ENCODE assay signal across 20 cellular contexts in the genomic region with DNA sequence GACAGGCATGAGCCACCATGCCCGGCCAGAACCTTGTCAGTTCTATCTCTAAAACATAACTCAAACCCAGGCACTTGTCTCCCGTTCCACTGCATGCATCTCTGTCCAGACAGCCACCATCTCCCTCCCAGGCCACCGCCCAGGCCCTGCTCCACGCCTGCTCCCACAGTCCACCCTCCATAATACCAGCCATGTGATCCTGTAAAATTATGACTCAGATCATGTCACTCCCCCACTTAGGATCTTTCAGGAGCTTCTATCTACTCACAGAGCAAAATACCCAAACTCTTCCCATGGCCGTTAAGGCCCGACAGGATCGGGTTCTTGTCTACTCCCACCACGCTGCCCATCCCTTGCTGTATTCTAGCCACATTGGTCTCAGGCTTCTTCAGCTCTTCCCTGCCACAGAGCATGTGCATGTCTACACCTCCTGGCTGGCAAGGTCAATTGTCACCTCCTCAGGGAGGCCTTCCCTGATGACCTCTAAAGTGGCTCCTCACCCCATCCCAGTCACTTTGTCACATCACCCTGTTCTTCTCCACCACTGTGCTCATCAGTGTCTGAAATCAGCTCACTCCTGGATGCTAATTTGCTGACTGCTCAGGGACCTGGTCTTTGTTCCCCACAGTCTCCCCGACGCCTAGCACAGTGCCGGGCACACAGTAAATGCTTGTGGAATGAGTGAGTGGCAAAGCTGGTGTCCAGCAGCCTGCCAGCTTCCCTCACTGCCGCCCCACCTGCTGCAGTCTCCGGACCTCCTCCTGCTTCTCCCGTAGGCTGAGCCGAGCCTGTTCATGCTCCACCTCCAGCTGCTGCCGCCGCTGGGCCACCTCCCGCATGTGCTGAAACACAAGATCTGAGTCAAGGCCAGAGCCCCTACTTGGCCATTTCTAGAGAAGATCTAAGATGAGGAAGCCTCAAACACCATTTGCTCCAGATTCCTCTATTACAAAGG. TPM values are rescaled to one million over a fixed set of nuclear protein-coding genes. Genes with fewer than 3 reads are reported as not detected.
A peak's percentile ranks its signal among the peaks of the same experiment; 100 is the strongest.
DNase-seq lines count a peak whose midpoint lies in the region; ATAC-seq and TF ChIP-seq lines count a peak whose summit lies in the region.
"Had no signal": no experiment of that assay in that cellular context is flagged by ENCODE, and none has a peak within 500 bp of the region (broad histone marks: within the 10 kb centered on the region; RNA-seq: fewer than 3 reads in every experiment).

No MANE protein-coding gene starts in this region.

- no peaks in the 10 kb centered on the region for H3K9me3 Mint-ChIP-seq in activated CD4-positive, alpha-beta T cell treated with anti-CD3 and anti-CD28 coated beads, Interleukin-2, amount 10 ng/mL, durations not matched to agents 24 days and 14 days
- no peaks in the 10 kb centered on the region for H3K9me3 Mint-ChIP-seq in CD8-positive, alpha-beta T cell
- H3K9me3 Mint-ChIP-seq in activated T-helper 1 cell treated with anti-CD3 and anti-CD28 coated beads, Interleukin-12 subunit alpha, Interleukin-12 subunit beta, Interleukin-2, Interleukin-4 antibody, amounts not matched to agents 30 ng/mL and 10 ng/mL and 1 ng/mL, durations not matched to agents 14 hours and 24 hours and 36 hours = no peaks in the 10 kb centered on the region
- H3K9me3 Mint-ChIP-seq in nephron progenitor cell = no peaks in the 10 kb centered on the region
- H3K9me3 Mint-ChIP-seq: WTC11 had no signal

- in situ Hi-C loops in GM13977 (cut with MboI; ENCODE audit: low pct_unique_long_range_greater_than_20kb, low sequenced_read_pairs, unreplicated experiment) = no loop called here

- peak overlapping the region; percentile 31 for H3K27ac Mint-ChIP-seq in activated CD4-positive, alpha-beta T cell treated with anti-CD3 and anti-CD28 coated beads, Interleukin-2, amount 10 ng/mL, durations not matched to agents 24 days and 14 days
- H3K27ac Mint-ChIP-seq in CD8-positive, alpha-beta T cell = peak overlapping the region; percentile 37
- peak overlapping the region; percentile 80 for H3K27ac Mint-ChIP-seq in activated T-helper 1 cell treated with anti-CD3 and anti-CD28 coated beads, Interleukin-12 subunit alpha, Interleukin-12 subunit beta, Interleukin-2, Interleukin-4 antibody, amounts not matched to agents 30 ng/mL and 10 ng/mL and 1 ng/mL, durations not matched to agents 14 hours and 24 hours and 36 hours
- H3K27ac Mint-ChIP-seq in nephron progenitor cell = no peak overlapping the region
- H3K27ac Mint-ChIP-seq: WTC11 had no signal

- no peaks in the 10 kb centered on the region for H3K79me2 ChIP-seq in smooth muscle cell (ENCODE audit: low read depth)

- no peak for ATAC-seq in CD8-positive, alpha-beta T cell
- no peak for ATAC-seq in HG03175 (IDR thresholded peaks at IDR 0.05; ENCODE audit: unreplicated experiment)
- ATAC-seq: mucosa of descending colon, pancreas, WTC11 had no signal

- H3K27ac ChIP-seq in CD8-positive, alpha-beta T cell (ENCODE audit: low read depth, low read length) = no peak overlapping the region
- no peak overlapping the region for H3K27ac ChIP-seq in smooth muscle cell (ENCODE audit: low read depth)
- H3K27ac ChIP-seq: coronary artery, pancreas had no signal

- no peaks in the 10 kb centered on the region for H3K36me3 ChIP-seq in CD8-positive, alpha-beta T cell (ENCODE audit: insufficient read depth, low read length)
- no peaks in the 10 kb centered on the region for H3K36me3 ChIP-seq in smooth muscle cell (ENCODE audit: low read depth)
- H3K36me3 ChIP-seq: pancreas had no signal

- H4K20me1 ChIP-seq in smooth muscle cell (ENCODE audit: low read depth) = no peaks in the 10 kb centered on the region

- intact Hi-C loops in activated CD4-positive, alpha-beta T cell treated with anti-CD3 and anti-CD28 coated beads, Interleukin-2, amount 10 ng/mL, durations not matched to agents 24 days and 14 days (cut with micrococcal nuclease) = no loop called here
- intact Hi-C loops in CD8-positive, alpha-beta T cell (cut with DNase I, micrococcal nuclease) = no loop called here
- intact Hi-C loops in activated T-helper 1 cell treated with anti-CD3 and anti-CD28 coated beads, Interleukin-12 subunit alpha, Interleukin-12 subunit beta, Interleukin-2, Interleukin-4 antibody, amounts not matched to agents 30 ng/mL and 10 ng/mL and 1 ng/mL, durations not matched to agents 14 hours and 24 hours and 36 hours (cut with micrococcal nuclease) = no loop called here

- H3F3A ChIP-seq in smooth muscle cell (ENCODE audit: low read depth) = no peaks in the 10 kb centered on the region

- POLR2A ChIA-PET in CD8-positive, alpha-beta T cell (lab: Charles Lee) = interaction anchor here (2.6 to 19.1 kb wide), 3 partner anchors 10 to 30 kb away, joined by 7 to 773 read pairs (median 17); partner anchors contain the start of gene SUPT4H1

- no peak for DNase-seq in activated CD4-positive, alpha-beta T cell treated with anti-CD3 and anti-CD28 coated beads, Interleukin-2, amount 10 ng/mL, durations not matched to agents 24 days and 14 days
- DNase-seq in activated CD4-positive, alpha-beta T cell treated with anti-CD3 and anti-CD28 coated beads for 4 hours = no peak
- DNase-seq in CD8-positive, alpha-beta T cell = no peak
- DNase-seq in activated T-helper 1 cell treated with anti-CD3 and anti-CD28 coated beads, Interleukin-12 subunit alpha, Interleukin-12 subunit beta, Interleukin-2, Interleukin-4 antibody, amounts not matched to agents 30 ng/mL and 10 ng/mL and 1 ng/mL, durations not matched to agents 14 hours and 24 hours and 36 hours (ENCODE audit: low spot score) = no peak
- no peak for DNase-seq in nephron progenitor cell
- no peak for DNase-seq in smooth muscle cell (lab: John Stamatoyannopoulos, UW; ENCODE audit: unreplicated experiment)
- no peak for DNase-seq in GM13977 (ENCODE audit: low spot score)
- DNase-seq: ACHN, COR-L47, NCI-H187 treated with DMSO at 0.1 percent for 48 hours, NCI-H526, substantia nigra had no signal

- H3K9me3 ChIP-seq in CD8-positive, alpha-beta T cell (ENCODE audit: low read length) = no peaks in the 10 kb centered on the region
- no peaks in the 10 kb centered on the region for H3K9me3 ChIP-seq in smooth muscle cell (replicated peaks; ENCODE audit: low read depth)
- H3K9me3 ChIP-seq: mucosa of descending colon, pancreas had no signal

- H2AFZ ChIP-seq in smooth muscle cell (ENCODE audit: low read depth) = no peak overlapping the region

- H3K27me3 Mint-ChIP-seq in activated CD4-positive, alpha-beta T cell treated with anti-CD3 and anti-CD28 coated beads, Interleukin-2, amount 10 ng/mL, durations not matched to agents 24 days and 14 days = no peaks in the 10 kb centered on the region
- H3K27me3 Mint-ChIP-seq in CD8-positive, alpha-beta T cell (ENCODE audit: low read depth) = no peaks in the 10 kb centered on the region
- no peaks in the 10 kb centered on the region for H3K27me3 Mint-ChIP-seq in activated T-helper 1 cell treated with anti-CD3 and anti-CD28 coated beads, Interleukin-12 subunit alpha, Interleukin-12 subunit beta, Interleukin-2, Interleukin-4 antibody, amounts not matched to agents 30 ng/mL and 10 ng/mL and 1 ng/mL, durations not matched to agents 14 hours and 24 hours and 36 hours (ENCODE audit: insufficient read depth)
- H3K27me3 Mint-ChIP-seq in nephron progenitor cell (ENCODE audit: low read depth, poor library complexity) = peaks cover 10% of the 10 kb centered on the region

- peaks cover 27% of the 10 kb centered on the region for H3K4me1 Mint-ChIP-seq in activated CD4-positive, alpha-beta T cell treated with anti-CD3 and anti-CD28 coated beads, Interleukin-2, amount 10 ng/mL, durations not matched to agents 24 days and 14 days
- peaks cover 30% of the 10 kb centered on the region for H3K4me1 Mint-ChIP-seq in CD8-positive, alpha-beta T cell (ENCODE audit: low read depth)
- peaks cover 27% of the 10 kb centered on the region for H3K4me1 Mint-ChIP-seq in activated T-helper 1 cell treated with anti-CD3 and anti-CD28 coated beads, Interleukin-12 subunit alpha, Interleukin-12 subunit beta, Interleukin-2, Interleukin-4 antibody, amounts not matched to agents 30 ng/mL and 10 ng/mL and 1 ng/mL, durations not matched to agents 14 hours and 24 hours and 36 hours (ENCODE audit: low read depth)
- H3K4me1 Mint-ChIP-seq in nephron progenitor cell = peaks cover 47% of the 10 kb centered on the region

- CTCF ChIA-PET in CD8-positive, alpha-beta T cell (lab: Charles Lee) = interaction anchor here (1.1 to 17.5 kb wide), 7 partner anchors 8 to 166 kb away, joined by 3 to 587 read pairs (median 4); partner anchors contain the start of genes HSF5, RNF43 and SUPT4H1

- H3K27me3 ChIP-seq in CD8-positive, alpha-beta T cell (ENCODE audit: insufficient read depth, low read length) = no peaks in the 10 kb centered on the region
- H3K27me3 ChIP-seq in smooth muscle cell (ENCODE audit: low read depth) = no peaks in the 10 kb centered on the region
- H3K27me3 ChIP-seq: pancreas had no signal

- H3K4me3 ChIP-seq in CD8-positive, alpha-beta T cell (ENCODE audit: low read depth, low read length) = no peak overlapping the region
- no peak overlapping the region for H3K4me3 ChIP-seq in smooth muscle cell
- H3K4me3 ChIP-seq: coronary artery, mucosa of descending colon, pancreas had no signal

- H3K4me3 Mint-ChIP-seq in activated CD4-positive, alpha-beta T cell treated with anti-CD3 and anti-CD28 coated beads, Interleukin-2, amount 10 ng/mL, durations not matched to agents 24 days and 14 days = no peak overlapping the region
- no peak overlapping the region for H3K4me3 Mint-ChIP-seq in CD8-positive, alpha-beta T cell
- no peak overlapping the region for H3K4me3 Mint-ChIP-seq in activated T-helper 1 cell treated with anti-CD3 and anti-CD28 coated beads, Interleukin-12 subunit alpha, Interleukin-12 subunit beta, Interleukin-2, Interleukin-4 antibody, amounts not matched to agents 30 ng/mL and 10 ng/mL and 1 ng/mL, durations not matched to agents 14 hours and 24 hours and 36 hours
- peak overlapping the region; percentile 20 for H3K4me3 Mint-ChIP-seq in nephron progenitor cell
- H3K4me3 Mint-ChIP-seq: WTC11 had no signal

- peaks cover 31% of the 10 kb centered on the region for H3K36me3 Mint-ChIP-seq in activated CD4-positive, alpha-beta T cell treated with anti-CD3 and anti-CD28 coated beads, Interleukin-2, amount 10 ng/mL, durations not matched to agents 24 days and 14 days (ENCODE audit: low read depth)
- peaks cover 18% of the 10 kb centered on the region for H3K36me3 Mint-ChIP-seq in CD8-positive, alpha-beta T cell
- H3K36me3 Mint-ChIP-seq in activated T-helper 1 cell treated with anti-CD3 and anti-CD28 coated beads, Interleukin-12 subunit alpha, Interleukin-12 subunit beta, Interleukin-2, Interleukin-4 antibody, amounts not matched to agents 30 ng/mL and 10 ng/mL and 1 ng/mL, durations not matched to agents 14 hours and 24 hours and 36 hours (ENCODE audit: low read depth) = peaks cover 36% of the 10 kb centered on the region
- peaks cover 11% of the 10 kb centered on the region for H3K36me3 Mint-ChIP-seq in nephron progenitor cell (ENCODE audit: low read depth)

- H3K4me2 ChIP-seq in smooth muscle cell = no peak overlapping the region

- no peak overlapping the region for H3K9ac ChIP-seq in smooth muscle cell (ENCODE audit: low read depth)

- peaks cover 36% of the 10 kb centered on the region for H3K4me1 ChIP-seq in CD8-positive, alpha-beta T cell (ENCODE audit: insufficient read depth, low read length)
- H3K4me1 ChIP-seq in smooth muscle cell (ENCODE audit: low read depth) = peaks cover 12% of the 10 kb centered on the region
- H3K4me1 ChIP-seq: pancreas had no signal

- WGBS in smooth muscle cell (ENCODE audit: low lambda C conversion rate) = 81% methylated on average over 18 of the region's 18 CpGs

- no peak for TF ChIP-seq CTCF in CD8-positive, alpha-beta T cell (IDR thresholded peaks at IDR 0.05)
- TF ChIP-seq CTCF in nephron progenitor cell (IDR thresholded peaks at IDR 0.05) = no peak
- TF ChIP-seq CTCF in smooth muscle cell (IDR thresholded peaks at IDR 0.05; ENCODE audit: borderline replicate concordance, insufficient read depth, poor library complexity, severe bottlenecking) = no peak
- no peak for TF ChIP-seq CTCF in GM13977 (IDR thresholded peaks at IDR 0.05; ENCODE audit: extremely low read depth, insufficient read depth, missing control alignments)

RNA-seq across cellular contexts. Expression of gene TSPOAP1, which starts 6.7 kb away (rescaled TPM):
- 22.6 and 23.6 TPM in 2 replicates for total RNA-seq in activated CD4-positive, alpha-beta T cell treated with anti-CD3 and anti-CD28 coated beads, Interleukin-2, amount 10 ng/mL, durations not matched to agents 24 days and 14 days
- 10 to 100 TPM; 27.9 to 35.3 TPM for total RNA-seq in CD8-positive, alpha-beta T cell
- total RNA-seq in activated T-helper 1 cell treated with anti-CD3 and anti-CD28 coated beads, Interleukin-12 subunit alpha, Interleukin-12 subunit beta, Interleukin-2, Interleukin-4 antibody, amounts not matched to agents 30 ng/mL and 10 ng/mL and 1 ng/mL, durations not matched to agents 14 hours and 24 hours and 36 hours = 31.4 and 35.1 TPM in 2 replicates
- 4.3 and 7.0 TPM in 2 replicates for total RNA-seq in smooth muscle cell
- 11.7 and 18.3 TPM in 2 replicates for polyA plus RNA-seq in smooth muscle cell

RNA-seq across cellular contexts. Expression of gene SUPT4H1, which starts 30.2 kb away (rescaled TPM):
- 139 and 143 TPM in 2 replicates for total RNA-seq in activated CD4-positive, alpha-beta T cell treated with anti-CD3 and anti-CD28 coated beads, Interleukin-2, amount 10 ng/mL, durations not matched to agents 24 days and 14 days
- 10 to 100 TPM; 45.2 to 59.7 TPM for total RNA-seq in CD8-positive, alpha-beta T cell
- total RNA-seq in activated T-helper 1 cell treated with anti-CD3 and anti-CD28 coated beads, Interleukin-12 subunit alpha, Interleukin-12 subunit beta, Interleukin-2, Interleukin-4 antibody, amounts not matched to agents 30 ng/mL and 10 ng/mL and 1 ng/mL, durations not matched to agents 14 hours and 24 hours and 36 hours = 138 and 142 TPM in 2 replicates
- total RNA-seq in smooth muscle cell = 58.5 and 66.1 TPM in 2 replicates
- polyA plus RNA-seq in smooth muscle cell = 92.4 and 107 TPM in 2 replicates

RNA-seq across cellular contexts. Expression of gene MPO, which starts 41.1 kb away (rescaled TPM):
- total RNA-seq in activated CD4-positive, alpha-beta T cell treated with anti-CD3 and anti-CD28 coated beads, Interleukin-2, amount 10 ng/mL, durations not matched to agents 24 days and 14 days = not detected in 2 replicates
- total RNA-seq in CD8-positive, alpha-beta T cell = not detected
- total RNA-seq in activated T-helper 1 cell treated with anti-CD3 and anti-CD28 coated beads, Interleukin-12 subunit alpha, Interleukin-12 subunit beta, Interleukin-2, Interleukin-4 antibody, amounts not matched to agents 30 ng/mL and 10 ng/mL and 1 ng/mL, durations not matched to agents 14 hours and 24 hours and 36 hours = not detected in 2 replicates
- total RNA-seq in smooth muscle cell = not detected in 2 replicates
- 0.09 TPM in 1 of 2 replicates, not detected in the other for polyA plus RNA-seq in smooth muscle cell
- total RNA-seq: astrocyte, LHCN-M2, WTC11 had no signal
- polyA plus RNA-seq: keratinocyte had no signal
